1 cellular context compared by ENCODE assay signal in the genomic region with DNA sequence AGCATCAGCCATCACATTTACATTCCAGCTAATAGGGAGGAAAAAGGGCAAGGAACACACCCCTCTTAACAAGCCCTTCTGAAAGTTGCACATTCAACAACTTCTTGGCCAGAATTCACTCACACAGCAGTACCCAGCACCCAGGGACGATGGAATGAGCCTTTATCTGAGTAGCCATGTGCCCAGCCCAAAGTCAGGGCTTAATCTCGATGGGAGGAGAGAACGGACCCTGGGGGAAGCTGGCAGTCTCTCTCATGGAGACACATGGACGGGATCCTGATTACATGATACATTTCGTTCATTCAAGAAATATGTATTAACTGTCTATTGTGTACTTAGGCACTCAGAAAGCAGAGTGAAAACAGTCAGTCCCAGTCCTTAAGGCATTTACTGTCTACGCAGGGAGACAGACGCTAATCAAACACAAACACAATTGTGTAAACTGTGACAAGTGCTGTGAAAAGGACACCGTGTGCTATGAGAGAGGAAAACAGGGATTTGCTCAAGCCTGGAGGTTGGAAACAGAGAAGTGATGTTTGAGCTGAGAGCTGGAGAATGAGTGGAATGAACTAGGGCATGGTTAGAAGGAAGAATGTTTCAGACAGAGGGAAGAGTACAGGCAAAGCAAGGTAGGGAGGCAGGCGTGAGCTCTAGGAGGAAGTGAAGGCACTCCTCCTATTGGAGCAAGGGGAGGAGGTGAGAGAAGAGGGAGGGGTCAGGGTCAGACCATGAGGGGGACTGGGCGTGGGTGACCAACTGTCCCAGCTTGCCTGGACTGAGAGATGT.
TF ChIP-seq lines count a peak whose summit lies in the region.

No MANE protein-coding gene starts in this region.

TF ChIP-seq in SK-N-SH, 30 proteins besides CTCF, POLR2A, EP300 and RAD21:
- TF ChIP-seq, protein P1, sequence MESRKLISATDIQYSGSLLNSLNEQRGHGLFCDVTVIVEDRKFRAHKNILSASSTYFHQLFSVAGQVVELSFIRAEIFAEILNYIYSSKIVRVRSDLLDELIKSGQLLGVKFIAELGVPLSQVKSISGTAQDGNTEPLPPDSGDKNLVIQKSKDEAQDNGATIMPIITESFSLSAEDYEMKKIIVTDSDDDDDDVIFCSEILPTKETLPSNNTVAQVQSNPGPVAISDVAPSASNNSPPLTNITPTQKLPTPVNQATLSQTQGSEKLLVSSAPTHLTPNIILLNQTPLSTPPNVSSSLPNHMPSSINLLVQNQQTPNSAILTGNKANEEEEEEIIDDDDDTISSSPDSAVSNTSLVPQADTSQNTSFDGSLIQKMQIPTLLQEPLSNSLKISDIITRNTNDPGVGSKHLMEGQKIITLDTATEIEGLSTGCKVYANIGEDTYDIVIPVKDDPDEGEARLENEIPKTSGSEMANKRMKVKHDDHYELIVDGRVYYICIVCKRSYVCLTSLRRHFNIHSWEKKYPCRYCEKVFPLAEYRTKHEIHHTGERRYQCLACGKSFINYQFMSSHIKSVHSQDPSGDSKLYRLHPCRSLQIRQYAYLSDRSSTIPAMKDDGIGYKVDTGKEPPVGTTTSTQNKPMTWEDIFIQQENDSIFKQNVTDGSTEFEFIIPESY (IDR thresholded peaks at IDR 0.05; ENCODE audit: borderline replicate concordance, low read depth) = no peak
- TF ChIP-seq, protein P2, sequence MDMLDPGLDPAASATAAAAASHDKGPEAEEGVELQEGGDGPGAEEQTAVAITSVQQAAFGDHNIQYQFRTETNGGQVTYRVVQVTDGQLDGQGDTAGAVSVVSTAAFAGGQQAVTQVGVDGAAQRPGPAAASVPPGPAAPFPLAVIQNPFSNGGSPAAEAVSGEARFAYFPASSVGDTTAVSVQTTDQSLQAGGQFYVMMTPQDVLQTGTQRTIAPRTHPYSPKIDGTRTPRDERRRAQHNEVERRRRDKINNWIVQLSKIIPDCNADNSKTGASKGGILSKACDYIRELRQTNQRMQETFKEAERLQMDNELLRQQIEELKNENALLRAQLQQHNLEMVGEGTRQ (IDR thresholded peaks at IDR 0.05; ENCODE audit: borderline replicate concordance, low read depth, low read length) = no peak
- TF ChIP-seq GABPA (IDR thresholded peaks at IDR 0.05; ENCODE audit: low read depth) (no peak), FOXM1 (IDR thresholded peaks at IDR 0.05; ENCODE audit: low read depth) (no peak), TAF1 (IDR thresholded peaks at IDR 0.05; ENCODE audit: borderline replicate concordance, low read depth, low read length) (no peak), SIN3A (IDR thresholded peaks at IDR 0.05; ENCODE audit: borderline replicate concordance, low read depth, low read length) (no peak), CHD2 (IDR thresholded peaks at IDR 0.05; ENCODE audit: low read length, partially characterized antibody) (no peak), MEF2A (IDR thresholded peaks at IDR 0.05; ENCODE audit: borderline replicate concordance, low read depth) (no peak)
- TF ChIP-seq, protein P3, sequence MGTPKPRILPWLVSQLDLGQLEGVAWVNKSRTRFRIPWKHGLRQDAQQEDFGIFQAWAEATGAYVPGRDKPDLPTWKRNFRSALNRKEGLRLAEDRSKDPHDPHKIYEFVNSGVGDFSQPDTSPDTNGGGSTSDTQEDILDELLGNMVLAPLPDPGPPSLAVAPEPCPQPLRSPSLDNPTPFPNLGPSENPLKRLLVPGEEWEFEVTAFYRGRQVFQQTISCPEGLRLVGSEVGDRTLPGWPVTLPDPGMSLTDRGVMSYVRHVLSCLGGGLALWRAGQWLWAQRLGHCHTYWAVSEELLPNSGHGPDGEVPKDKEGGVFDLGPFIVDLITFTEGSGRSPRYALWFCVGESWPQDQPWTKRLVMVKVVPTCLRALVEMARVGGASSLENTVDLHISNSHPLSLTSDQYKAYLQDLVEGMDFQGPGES (IDR thresholded peaks at IDR 0.05; ENCODE audit: low read depth, low read length) = no peak
